ENCODE assay signal across 10 cellular contexts in genomic region chr6:30883476-30883742, GRCh38. TPM values are rescaled to one million over a fixed set of nuclear protein-coding genes. Genes with fewer than 3 reads are reported as not detected.
DNase-seq lines count a peak whose midpoint lies in the region; ATAC-seq and TF ChIP-seq lines count a peak whose summit lies in the region.
"Had no signal": no experiment of that assay in that cellular context is flagged by ENCODE, and none has a peak within 500 bp of the region (broad histone marks: within the 10 kb centered on the region; RNA-seq: fewer than 3 reads in every experiment).

No MANE protein-coding gene starts in this region.

- BruUV-seq in IMR-90 (replicated peaks; lab: Mats Ljungman, UMichigan), result no TSS peak

- H2BK5ac ChIP-seq in IMR-90 (ENCODE audit: low read depth, low read length, poor library complexity, severe bottlenecking), result no peak overlapping the region

- peak overlapping the region; percentile 62; the same call in 1 of the 2 replicates for H3K23ac ChIP-seq in IMR-90 (ENCODE audit: low read depth, low read length)

- POLR2A ChIA-PET in IMR-90 (lab: Charles Lee; ENCODE audit: unreplicated experiment), result interaction anchor here (1.5 kb wide), 1 partner anchor 30 kb away, joined by 3 read pairs; no protein-coding TSS in a partner anchor

- H3K4me1 ChIP-seq in ACC112 (ENCODE audit: control insufficient read depth, insufficient read depth, low read length, unreplicated experiment) (peaks cover 30% of the 10 kb centered on the region), IMR-90 (ENCODE audit: control insufficient read depth, insufficient read depth, low read length) (peaks cover 43% of the 10 kb centered on the region)

- no peaks in the 10 kb centered on the region for H4K20me1 ChIP-seq in IMR-90 (ENCODE audit: insufficient read depth, low read length)

- H3K36me3 ChIP-seq in ACC112 (ENCODE audit: insufficient read depth, low read length) (no peaks in the 10 kb centered on the region), IMR-90 (ENCODE audit: control insufficient read depth, insufficient read depth, low read length) (no peaks in the 10 kb centered on the region)

- H2AK9ac ChIP-seq in IMR-90 (replicated peaks; ENCODE audit: low read depth, low read length, poor library complexity), result peak overlapping the region; percentile 96

- H3K27ac ChIP-seq in ACC112 (ENCODE audit: low read depth, low read length) (no peak overlapping the region), IMR-90 (ENCODE audit: insufficient read depth, low read length) (no peak overlapping the region), dorsolateral prefrontal cortex (peak overlapping the region; percentile 81 to 99 (median 95))

- peaks cover 6% of the 10 kb centered on the region for H3K36me3 Mint-ChIP-seq in nephron (ENCODE audit: low read depth)

- peak overlapping the region; percentile 42 to 50; a peak in 2 of 4 replicates for H4K8ac ChIP-seq in IMR-90 (ENCODE audit: low read depth in 2 of 2, low read length in 2 of 2)

- peak overlapping the region; percentile 69 for H2AK5ac ChIP-seq in IMR-90 (ENCODE audit: low read depth, low read length)

- no peak overlapping the region for H3K4me2 ChIP-seq in IMR-90 (ENCODE audit: low read depth, low read length)

- TF ChIP-seq POLR2A in IMR-90 (IDR thresholded peaks at IDR 0.05; ENCODE audit: low read depth, low read length), result no peak

- peak overlapping the region; percentile 21; the same call in 1 of the 2 replicates for H2BK120ac ChIP-seq in IMR-90 (ENCODE audit: low read depth, low read length)

- H3K79me2 ChIP-seq in ACC112 (ENCODE audit: control insufficient read depth, insufficient read depth, low read length, unreplicated experiment), result peaks cover 7% of the 10 kb centered on the region

- dilution Hi-C loops in IMR-90 (cut with HindIII; ENCODE audit: low sequenced_read_pairs, unreplicated experiment), result no loop called here

- peaks cover 75% of the 10 kb centered on the region for H3K4me1 Mint-ChIP-seq in nephron

- H3K27me3 ChIP-seq in ACC112 (ENCODE audit: insufficient read depth, low read length) (no peaks in the 10 kb centered on the region), IMR-90 (ENCODE audit: control insufficient read depth, insufficient read depth, low read length) (no peaks in the 10 kb centered on the region), dorsolateral prefrontal cortex (no peaks in the 10 kb centered on the region)

- H3K18ac ChIP-seq in IMR-90 (ENCODE audit: low read depth, low read length), result no peak overlapping the region

- H2AFZ ChIP-seq in ACC112 (ENCODE audit: low read length, unreplicated experiment), result no peak overlapping the region
- H2AFZ ChIP-seq in IMR-90 (replicated peaks; ENCODE audit: low read length, poor library complexity), result peak overlapping the region; percentile 82

- no peak for DNase-seq in IMR-90
- no peak for DNase-seq in dorsolateral prefrontal cortex
- DNase-seq in HT-29 (ENCODE audit: low spot score), result no peak
- DNase-seq: stimulated activated CD4-positive, alpha-beta T cell treated with anti-CD3 and anti-CD28 coated beads, Interleukin-1b, Interleukin-23, amount 100 ng/mL, for 48 hours had no signal

- CTCF ChIA-PET in IMR-90 (lab: Yijun Ruan, JAX), result interaction anchor here (1.2 kb wide), 1 partner anchor 30 kb away, joined by 3 read pairs; no protein-coding TSS in a partner anchor

- H3K4me3 ChIP-seq in ACC112 (ENCODE audit: low read depth, low read length) (peak overlapping the region; percentile 78; the same call in 1 of the 2 replicates), IMR-90 (ENCODE audit: insufficient read depth, low read depth, low read length) (no peak overlapping the region), dorsolateral prefrontal cortex (peak overlapping the region in 44 of 59 donors; percentile 4 to 89 (median 78))

- peaks cover 15% of the 10 kb centered on the region for H3K9me1 ChIP-seq in IMR-90 (ENCODE audit: insufficient read depth, low read length)

- H2BK15ac ChIP-seq in IMR-90 (ENCODE audit: low read depth, low read length), result peak overlapping the region; percentile 53; the same call in 1 of the 3 replicates

- no peak overlapping the region for H3K56ac ChIP-seq in IMR-90 (ENCODE audit: extremely low read depth, insufficient read depth, low read length)

- peak overlapping the region; percentile 84 to 90 (median 88) for H3K4me3 Mint-ChIP-seq in nephron

- H3K79me1 ChIP-seq in IMR-90 (ENCODE audit: low read depth in 1 of 2, low read length in 2 of 2), result peaks cover 21 to 32% of the 10 kb centered on the region in 2 experiments

- ATAC-seq in IMR-90 (ENCODE audit: low read depth) (no peak), HG03095 (IDR thresholded peaks at IDR 0.05; ENCODE audit: unreplicated experiment) (no peak), GM21381 (IDR thresholded peaks at IDR 0.05; ENCODE audit: unreplicated experiment) (no peak), GM19328 (IDR thresholded peaks at IDR 0.05; ENCODE audit: unreplicated experiment) (no peak)

- H3K9me3 ChIP-seq in IMR-90 (ENCODE audit: control insufficient read depth, insufficient read depth, low read length), result no peaks in the 10 kb centered on the region

- H3K9ac ChIP-seq in IMR-90 (ENCODE audit: low read depth, low read length), result 0 out of 2 replicates have a peak overlapping the region, but pooled peaks have one; percentile 26

- H4K91ac ChIP-seq in IMR-90 (ENCODE audit: insufficient read depth, low read depth, low read length), result peak overlapping the region; percentile 44; the same call in 1 of the 2 replicates

- H3K14ac ChIP-seq in IMR-90 (replicated peaks; ENCODE audit: low read depth, low read length), result no peak overlapping the region; the same call in 1 of the 2 replicates

- no peaks in the 10 kb centered on the region for H3K9me3 Mint-ChIP-seq in nephron

- H3K4ac ChIP-seq in IMR-90 (ENCODE audit: low read depth, low read length), result peak overlapping the region; percentile 60

- no CpG with 5 or more reads among the region's 4 CpGs for WGBS in IMR-90 (ENCODE audit: extremely low coverage in 2 of 2, insufficient read length in 1 of 2), 2 experiments

- no peak overlapping the region for H2BK20ac ChIP-seq in IMR-90 (ENCODE audit: low read depth, low read length)

- H3K27me3 Mint-ChIP-seq in nephron (ENCODE audit: low read depth), result no peaks in the 10 kb centered on the region

- TF ChIP-seq CTCF in IMR-90 (conservative IDR thresholded peaks at IDR 0.05; ENCODE audit: low read depth, low read length), result no peak
- TF ChIP-seq CTCF in dorsolateral prefrontal cortex (IDR thresholded peaks at IDR 0.05 in 54 of 56, conservative IDR thresholded peaks at IDR 0.05 in 2 of 56; ENCODE audit: low read depth in 1 of 56, partially characterized antibody in 56 of 56), result no peak
- TF ChIP-seq CTCF in nephron (IDR thresholded peaks at IDR 0.05; ENCODE audit: unreplicated experiment in 3 of 3), result no peak

- H3K27ac Mint-ChIP-seq in nephron, result peak overlapping the region; percentile 98 to 99 (median 98)

- in situ Hi-C loops in IMR-90 (cut with MboI; ENCODE audit: low sequenced_read_pairs), result no loop called here

- intact Hi-C loops in IMR-90 (cut with micrococcal nuclease), result no loop called here
- intact Hi-C loops in dorsolateral prefrontal cortex (cut with DNase I), result loop anchor here in 1 of 2 donors (5.0 kb wide), 1 partner anchor 141 kb away; the partner anchor contains the start of genes FLOT1 and IER3

- TF ChIP-seq RAD21 in IMR-90 (IDR thresholded peaks at IDR 0.05; ENCODE audit: low read length), result no peak

- peak overlapping the region; percentile 8; the same call in 1 of the 2 replicates for H4K5ac ChIP-seq in IMR-90 (ENCODE audit: low read depth, low read length)

TF ChIP-seq in IMR-90, 13 proteins besides CTCF, POLR2A, EP300 and RAD21 (continues in another document):
- TF ChIP-seq RFX5 (IDR thresholded peaks at IDR 0.05; ENCODE audit: low read depth, low read length), result no peak
- TF ChIP-seq FOS (IDR thresholded peaks at IDR 0.05; ENCODE audit: low read depth, low read length), result no peak
- TF ChIP-seq NFE2L2 (IDR thresholded peaks at IDR 0.05; ENCODE audit: low read depth, low read length), result no peak
- no peak for TF ChIP-seq MXI1 (IDR thresholded peaks at IDR 0.05; ENCODE audit: borderline replicate concordance, low read depth, low read length)
- no peak for TF ChIP-seq MAZ (IDR thresholded peaks at IDR 0.05; ENCODE audit: borderline replicate concordance, low read depth, low read length)
- TF ChIP-seq BHLHE40 (IDR thresholded peaks at IDR 0.05; ENCODE audit: low read depth, low read length), result no peak
- TF ChIP-seq MAFK (IDR thresholded peaks at IDR 0.05; ENCODE audit: low read depth, low read length), result no peak

RNA-seq across cellular contexts. Expression of gene DDR1, which starts 0.9 kb away (rescaled TPM):
- total RNA-seq in IMR-90 (2012; rRNA removed) (5.6 and 6.7 TPM in 2 replicates), dorsolateral prefrontal cortex (100 to 1,000 TPM; 100 to 498 (median 195) TPM)
- 17.8 and 19.6 TPM in 2 replicates for polyA plus RNA-seq in IMR-90 (2012; rRNA removed)
- 15.6 and 26.4 TPM in 2 replicates for polyA plus RNA-seq in IMR-90 (2012; cell fraction: cytosol; rRNA removed)
- 56.9 and 61.7 TPM in 2 replicates for polyA plus RNA-seq in IMR-90 (2012; cell fraction: nucleus; rRNA removed; ENCODE audit: low replicate concordance)
- 131 and 158 TPM in 2 replicates for total RNA-seq in HT-29 (2014; rRNA removed; shearing (Covaris generic))

RNA-seq across cellular contexts. Expression of gene GTF2H4, which starts 24.6 kb away (rescaled TPM):
- total RNA-seq in IMR-90 (2012; rRNA removed) (6.9 and 13.4 TPM in 2 replicates), dorsolateral prefrontal cortex (100 to 1,000 TPM in 1 of 120 experiments, 10 to 100 TPM in 119; 24.7 to 107 (median 48.9) TPM)
- 29.5 and 30.8 TPM in 2 replicates for polyA plus RNA-seq in IMR-90 (2012; rRNA removed)
- 19.0 and 20.5 TPM in 2 replicates for polyA plus RNA-seq in IMR-90 (2012; cell fraction: cytosol; rRNA removed)
- 90.6 and 118 TPM in 2 replicates for polyA plus RNA-seq in IMR-90 (2012; cell fraction: nucleus; rRNA removed; ENCODE audit: low replicate concordance)
- total RNA-seq in HT-29 (2014; rRNA removed; shearing (Covaris generic)), result 18.9 and 20.2 TPM in 2 replicates

RNA-seq across cellular contexts. Expression of gene VARS2, which starts 30.6 kb away (rescaled TPM):
- total RNA-seq in IMR-90 (2012; rRNA removed) (6.9 and 7.2 TPM in 2 replicates), dorsolateral prefrontal cortex (10 to 100 TPM; 27.9 to 82.8 (median 48.0) TPM)
- 13.3 and 14.0 TPM in 2 replicates for polyA plus RNA-seq in IMR-90 (2012; rRNA removed)
- polyA plus RNA-seq in IMR-90 (2012; cell fraction: cytosol; rRNA removed), result 5.5 and 6.7 TPM in 2 replicates
- 98.4 and 123 TPM in 2 replicates for polyA plus RNA-seq in IMR-90 (2012; cell fraction: nucleus; rRNA removed; ENCODE audit: low replicate concordance)
- total RNA-seq in HT-29 (2014; rRNA removed; shearing (Covaris generic)), result 23.2 and 24.4 TPM in 2 replicates

RNA-seq across cellular contexts. Expression of gene SFTA2, which starts 48.6 kb away (rescaled TPM):
- total RNA-seq in IMR-90 (2012; rRNA removed), result not detected in 2 replicates
- polyA plus RNA-seq in IMR-90 (2012; rRNA removed), result not detected in 2 replicates
- polyA plus RNA-seq in IMR-90 (2012; cell fraction: cytosol; rRNA removed), result not detected in 2 replicates
- polyA plus RNA-seq in IMR-90 (2012; cell fraction: nucleus; rRNA removed; ENCODE audit: low replicate concordance), result not detected in 2 replicates
- total RNA-seq in dorsolateral prefrontal cortex, result under 1 TPM in 7 of 120 experiments, not detected in 113; 0.39 to 0.85 (median 0.66) TPM
- 4.7 and 8.0 TPM in 2 replicates for total RNA-seq in HT-29 (2014; rRNA removed; shearing (Covaris generic))
- total RNA-seq: G401 had no signal

RNA-seq across cellular contexts. Expression of gene MUCL3, which starts 57.4 kb away (rescaled TPM):
- not detected in 2 replicates for total RNA-seq in IMR-90 (2012; rRNA removed)
- polyA plus RNA-seq in IMR-90 (2012; rRNA removed), result not detected in 2 replicates
- not detected in 2 replicates for polyA plus RNA-seq in IMR-90 (2012; cell fraction: cytosol; rRNA removed)
- not detected in 2 replicates for polyA plus RNA-seq in IMR-90 (2012; cell fraction: nucleus; rRNA removed; ENCODE audit: low replicate concordance)
- not detected for total RNA-seq in dorsolateral prefrontal cortex
- 0.08 and 0.15 TPM in 2 replicates for total RNA-seq in HT-29 (2014; rRNA removed; shearing (Covaris generic))
- total RNA-seq: G401 had no signal

Comparison
In these comparisons a context has a peak if more than half of its experiments do, and no peak if none do; other contexts are left out.
1. H3K27ac ChIP-seq: peak in dorsolateral prefrontal cortex (59 of 59); none in ACC112 (single experiment) and IMR-90 (single experiment).
2. RNA of gene DDR1, which starts 0.9 kb away (total RNA-seq): 100 to 498 TPM in dorsolateral prefrontal cortex and 131 to 158 TPM in HT-29; 5.6 to 6.7 TPM in IMR-90; every median in the first group is over 10 times any median in the second.